In the genomic region with DNA sequence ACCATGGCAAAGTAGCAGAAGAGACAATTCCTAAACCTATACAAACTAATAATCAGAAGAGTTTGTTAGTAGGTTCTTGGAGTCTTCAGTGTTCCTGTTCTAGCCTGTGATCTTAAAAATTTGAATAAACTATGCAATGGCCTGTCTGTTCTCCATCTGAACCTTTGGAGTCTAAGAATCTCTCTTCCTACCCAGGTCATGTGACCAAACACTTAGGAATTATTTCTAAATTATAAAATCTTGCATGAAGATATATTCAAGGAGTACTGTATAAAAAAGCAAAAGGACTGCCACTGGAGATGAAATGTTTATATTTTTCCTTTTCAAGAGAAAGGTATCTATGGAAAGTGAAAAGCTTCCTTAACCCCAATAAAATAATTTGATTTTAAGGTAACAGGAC, we compare ENCODE assay signal across 10 cellular contexts. TPM values are rescaled to one million over a fixed set of nuclear protein-coding genes. Genes with fewer than 3 reads are reported as not detected.
A peak's percentile ranks its signal among the peaks of the same experiment; 100 is the strongest.
DNase-seq lines count a peak whose midpoint lies in the region; ATAC-seq and TF ChIP-seq lines count a peak whose summit lies in the region.
"Had no signal": no experiment of that assay in that cellular context is flagged by ENCODE, and none has a peak within 500 bp of the region (broad histone marks: within the 10 kb centered on the region; RNA-seq: fewer than 3 reads in every experiment).

No MANE protein-coding gene starts in this region.

- peak overlapping the region; percentile 94 for H3K4me3 Mint-ChIP-seq in activated T-cell treated with anti-CD3 and anti-CD28 coated beads, Interleukin-2, amount 50 U/mL, for 24 hours
- H3K4me3 Mint-ChIP-seq in chondrocyte (ENCODE audit: unreplicated experiment), result peak overlapping the region; percentile 56

- H3K4me1 ChIP-seq in smooth muscle cell (ENCODE audit: low read depth), result peaks cover 12% of the 10 kb centered on the region

- ATAC-seq in HG03175 (IDR thresholded peaks at IDR 0.05; ENCODE audit: unreplicated experiment), result no peak

- H3K27me3 ChIP-seq in smooth muscle cell (ENCODE audit: low read depth), result no peaks in the 10 kb centered on the region

- no peaks in the 10 kb centered on the region for H3F3A ChIP-seq in smooth muscle cell (ENCODE audit: low read depth)

- H4K20me1 ChIP-seq in smooth muscle cell (ENCODE audit: low read depth), result no peaks in the 10 kb centered on the region

- H3K9me3 Mint-ChIP-seq in activated T-cell treated with anti-CD3 and anti-CD28 coated beads, Interleukin-2, amount 50 U/mL, for 24 hours, result no peaks in the 10 kb centered on the region
- no peaks in the 10 kb centered on the region for H3K9me3 Mint-ChIP-seq in chondrocyte (ENCODE audit: low read depth)

- peaks cover 33% of the 10 kb centered on the region for H3K27me3 Mint-ChIP-seq in activated T-cell treated with anti-CD3 and anti-CD28 coated beads, Interleukin-2, amount 50 U/mL, for 24 hours
- H3K27me3 Mint-ChIP-seq in chondrocyte (ENCODE audit: low read depth), result no peaks in the 10 kb centered on the region

- H3K9ac ChIP-seq in smooth muscle cell (ENCODE audit: low read depth), result no peak overlapping the region

- H3K36me3 ChIP-seq in smooth muscle cell (ENCODE audit: low read depth), result no peaks in the 10 kb centered on the region

- H3K9me3 ChIP-seq in smooth muscle cell (replicated peaks; ENCODE audit: low read depth), result no peaks in the 10 kb centered on the region

- no peak overlapping the region for H3K27ac ChIP-seq in smooth muscle cell (ENCODE audit: low read depth)

- TF ChIP-seq CTCF in chondrocyte (IDR thresholded peaks at IDR 0.05) (no peak), smooth muscle cell (IDR thresholded peaks at IDR 0.05; ENCODE audit: borderline replicate concordance, insufficient read depth, poor library complexity, severe bottlenecking) (no peak)

- no peak overlapping the region for H2AFZ ChIP-seq in smooth muscle cell (ENCODE audit: low read depth)

- peaks cover 51% of the 10 kb centered on the region for H3K79me2 ChIP-seq in smooth muscle cell (ENCODE audit: low read depth)

- H3K4me3 ChIP-seq in smooth muscle cell, result peak overlapping the region; percentile 59

- peak overlapping the region; percentile 86 for H3K4me2 ChIP-seq in smooth muscle cell

- H3K4me1 Mint-ChIP-seq in activated T-cell treated with anti-CD3 and anti-CD28 coated beads, Interleukin-2, amount 50 U/mL, for 24 hours (ENCODE audit: low read depth), result peaks cover 30% of the 10 kb centered on the region
- peaks cover 26% of the 10 kb centered on the region for H3K4me1 Mint-ChIP-seq in chondrocyte (ENCODE audit: low read depth)

- H3K27ac Mint-ChIP-seq in activated T-cell treated with anti-CD3 and anti-CD28 coated beads, Interleukin-2, amount 50 U/mL, for 24 hours, result no peak overlapping the region
- no peak overlapping the region for H3K27ac Mint-ChIP-seq in chondrocyte (ENCODE audit: unreplicated experiment)

- peaks cover 63% of the 10 kb centered on the region for H3K36me3 Mint-ChIP-seq in activated T-cell treated with anti-CD3 and anti-CD28 coated beads, Interleukin-2, amount 50 U/mL, for 24 hours (ENCODE audit: low read depth)
- peaks cover 2% of the 10 kb centered on the region for H3K36me3 Mint-ChIP-seq in chondrocyte (ENCODE audit: low read depth)

- no peak for DNase-seq in activated T-cell treated with anti-CD3 and anti-CD28 coated beads, Interleukin-2, amount 50 U/mL, for 24 hours
- no peak for DNase-seq in activated T-cell treated with anti-CD3 and anti-CD28 coated beads, Interleukin-2, amount 50 U/mL, for 48 hours
- DNase-seq in OCI-M1 (lab: John Stamatoyannopoulos, UW) (peak; percentile 10), chondrocyte (ENCODE audit: low spot score) (no peak), smooth muscle cell (lab: John Stamatoyannopoulos, UW; ENCODE audit: unreplicated experiment) (no peak), SKM-1 (lab: John Stamatoyannopoulos, UW; ENCODE audit: unreplicated experiment) (no peak), cerebellar cortex (ENCODE audit: low spot score) (no peak)
- DNase-seq: NCI-H1092, NCI-H774 had no signal

RNA-seq across cellular contexts. Expression of gene MKI67, which starts 2.4 kb away (rescaled TPM):
- total RNA-seq in chondrocyte (11.7 to 18.3 TPM (median 17.1 TPM) in 3 replicates), smooth muscle cell (10.8 and 13.0 TPM in 2 replicates)
- 7.9 and 10.3 TPM in 2 replicates for polyA plus RNA-seq in smooth muscle cell
